Comparison of ENCODE assay signal across 8 cellular contexts in the genomic region with DNA sequence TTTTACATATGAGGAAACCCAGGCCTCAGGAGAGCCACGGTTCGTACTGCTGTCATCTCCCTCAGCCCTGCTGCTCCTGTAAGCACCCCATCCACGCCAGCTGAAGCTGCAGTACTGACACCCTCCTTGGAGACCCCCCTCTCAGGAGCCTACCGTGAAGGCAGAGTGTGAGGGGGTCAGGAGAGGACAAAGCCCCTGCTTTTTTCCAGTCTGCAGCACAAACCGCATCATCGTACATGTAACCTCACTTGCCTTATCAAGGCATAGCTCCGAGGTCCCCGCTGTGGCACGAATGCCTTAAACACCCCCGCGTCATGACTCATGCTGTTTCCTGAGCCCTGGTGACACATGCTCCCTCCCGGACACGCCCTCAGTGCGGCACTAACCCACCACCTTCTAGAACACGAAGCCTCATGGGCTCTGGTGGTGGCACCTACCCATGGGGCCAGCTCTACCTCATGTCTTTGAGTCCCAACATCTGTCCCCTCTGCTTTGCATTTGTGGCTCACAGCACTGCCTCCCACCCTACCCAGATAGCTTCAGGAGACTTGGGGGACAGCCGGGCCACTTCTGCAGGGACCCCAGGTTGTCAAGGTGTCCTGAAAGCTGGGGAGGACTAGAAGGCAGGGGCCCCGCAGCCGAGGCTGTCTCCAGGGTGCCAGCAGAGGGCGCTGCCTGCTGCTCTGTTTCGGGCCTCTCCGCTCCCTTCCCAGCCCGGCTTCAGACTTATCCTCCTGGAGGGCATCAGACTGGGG. TPM values are rescaled to one million over a fixed set of nuclear protein-coding genes. Genes with fewer than 3 reads are reported as not detected.
A peak's percentile ranks its signal among the peaks of the same experiment; 100 is the strongest.
DNase-seq lines count a peak whose midpoint lies in the region; ATAC-seq, FAIRE-seq and TF ChIP-seq lines count a peak whose summit lies in the region.

No MANE protein-coding gene starts in this region.

- peak; percentile 67 to 82 for ATAC-seq in A549
- peak; percentile 33 for ATAC-seq in GM18868 (IDR thresholded peaks at IDR 0.05; ENCODE audit: unreplicated experiment)

- peak; percentile 69 for TF ChIP-seq RAD21 in A549 (conservative IDR thresholded peaks at IDR 0.05 in 1 of 2, IDR thresholded peaks at IDR 0.05 in 1 of 2)

- no peak for FAIRE-seq in A549 (lab: Jason Lieb, UNC)

- 24% methylated on average over 13 of the region's 22 CpGs for WGBS in A549 (ENCODE audit: missing lambda C conversion rate)

- peak overlapping the region in 1 of 2 experiments; percentile 64; a peak in 3 of 6 replicates for H3K27ac ChIP-seq in A549

- no peak for TF ChIP-seq EP300 in A549 (IDR thresholded peaks at IDR 0.05)

- TF ChIP-seq POLR2A in A549 (IDR thresholded peaks at IDR 0.05; ENCODE audit: low read length) = no peak

- peaks cover 23% of the 10 kb centered on the region for H3K4me1 ChIP-seq in A549

- CTCF ChIA-PET in A549 (lab: Yijun Ruan, JAX) = interaction anchor here (0.5 to 8.2 kb wide), 40 partner anchors 9 to 249 kb away, joined by 3 to 128 read pairs (median 6); a partner anchor contains a TSS

- H3K4me2 ChIP-seq in A549 = peak overlapping the region; percentile 45

- no peak overlapping the region for H3K4me3 ChIP-seq in A549

- H3K9me3 ChIP-seq in A549 = no peaks in the 10 kb centered on the region

- POLR2A ChIA-PET in A549 (lab: Yijun Ruan, JAX) = no interaction called here

- DNase-seq in A549 (ENCODE audit: low read depth in 1 of 2, low spot score in 1 of 2) = peak; percentile 64
- peak; percentile 76 for DNase-seq in NCI-H226
- peak; percentile 94 for DNase-seq in activated CD4-positive, alpha-beta T cell treated with anti-CD3 and anti-CD28 coated beads, Interleukin-2, amount 50 U/mL, for 1 hour
- peak; percentile 88 for DNase-seq in dermis blood vessel endothelial cell
- peak; percentile 20 for DNase-seq in midbrain (lab: John Stamatoyannopoulos, UW)
- peak; percentile 82 to 95 for DNase-seq in stimulated activated CD8-positive, alpha-beta memory T cell treated with anti-CD3 and anti-CD28 coated beads, Interleukin-2, amount 100 ng/mL, for 1 hour (ENCODE audit: low read depth in 2 of 2)
- no peak for DNase-seq in DMS114 treated with DMSO at 0.1 percent for 48 hours (lab: John Stamatoyannopoulos, UW; ENCODE audit: unreplicated experiment)

- TF ChIP-seq CTCF in A549 (IDR thresholded peaks at IDR 0.05) = peak; percentile 63

TF ChIP-seq in A549, 52 proteins besides CTCF, POLR2A, EP300 and RAD21:
- TF ChIP-seq TP53 (CRISPR knock-in tag; IDR thresholded peaks at IDR 0.05) (no peak), CBX2 (IDR thresholded peaks at IDR 0.05; ENCODE audit: borderline replicate concordance, low read depth) (no peak), ZSCAN20 (CRISPR knock-in tag; IDR thresholded peaks at IDR 0.05) (no peak), MAFK (IDR thresholded peaks at IDR 0.05; ENCODE audit: partially characterized antibody) (no peak), SMC3 (IDR thresholded peaks at IDR 0.05) (peak; percentile 68), SREBF2 (IDR thresholded peaks at IDR 0.05) (no peak), NFE2L2 (conservative IDR thresholded peaks at IDR 0.05; ENCODE audit: low read length) (no peak), HOXB5 (CRISPR knock-in tag; IDR thresholded peaks at IDR 0.05) (no peak), CHD4 (IDR thresholded peaks at IDR 0.05; ENCODE audit: borderline replicate concordance) (no peak), RARB (CRISPR knock-in tag; IDR thresholded peaks at IDR 0.05) (no peak), RFX5 (IDR thresholded peaks at IDR 0.05) (no peak), RNF2 (IDR thresholded peaks at IDR 0.05; ENCODE audit: borderline replicate concordance, low read depth) (no peak), ESRRA (IDR thresholded peaks at IDR 0.05; ENCODE audit: borderline replicate concordance, low read length) (no peak), KDM1A (IDR thresholded peaks at IDR 0.05; ENCODE audit: low read depth) (no peak), FOSL2 (IDR thresholded peaks at IDR 0.05) (0 out of 2 replicates have a peak, but pooled peaks have one; percentile 10), FOSL2 (CRISPR knock-in tag; IDR thresholded peaks at IDR 0.05) (peak; percentile 53)
- TF ChIP-seq, protein P1, sequence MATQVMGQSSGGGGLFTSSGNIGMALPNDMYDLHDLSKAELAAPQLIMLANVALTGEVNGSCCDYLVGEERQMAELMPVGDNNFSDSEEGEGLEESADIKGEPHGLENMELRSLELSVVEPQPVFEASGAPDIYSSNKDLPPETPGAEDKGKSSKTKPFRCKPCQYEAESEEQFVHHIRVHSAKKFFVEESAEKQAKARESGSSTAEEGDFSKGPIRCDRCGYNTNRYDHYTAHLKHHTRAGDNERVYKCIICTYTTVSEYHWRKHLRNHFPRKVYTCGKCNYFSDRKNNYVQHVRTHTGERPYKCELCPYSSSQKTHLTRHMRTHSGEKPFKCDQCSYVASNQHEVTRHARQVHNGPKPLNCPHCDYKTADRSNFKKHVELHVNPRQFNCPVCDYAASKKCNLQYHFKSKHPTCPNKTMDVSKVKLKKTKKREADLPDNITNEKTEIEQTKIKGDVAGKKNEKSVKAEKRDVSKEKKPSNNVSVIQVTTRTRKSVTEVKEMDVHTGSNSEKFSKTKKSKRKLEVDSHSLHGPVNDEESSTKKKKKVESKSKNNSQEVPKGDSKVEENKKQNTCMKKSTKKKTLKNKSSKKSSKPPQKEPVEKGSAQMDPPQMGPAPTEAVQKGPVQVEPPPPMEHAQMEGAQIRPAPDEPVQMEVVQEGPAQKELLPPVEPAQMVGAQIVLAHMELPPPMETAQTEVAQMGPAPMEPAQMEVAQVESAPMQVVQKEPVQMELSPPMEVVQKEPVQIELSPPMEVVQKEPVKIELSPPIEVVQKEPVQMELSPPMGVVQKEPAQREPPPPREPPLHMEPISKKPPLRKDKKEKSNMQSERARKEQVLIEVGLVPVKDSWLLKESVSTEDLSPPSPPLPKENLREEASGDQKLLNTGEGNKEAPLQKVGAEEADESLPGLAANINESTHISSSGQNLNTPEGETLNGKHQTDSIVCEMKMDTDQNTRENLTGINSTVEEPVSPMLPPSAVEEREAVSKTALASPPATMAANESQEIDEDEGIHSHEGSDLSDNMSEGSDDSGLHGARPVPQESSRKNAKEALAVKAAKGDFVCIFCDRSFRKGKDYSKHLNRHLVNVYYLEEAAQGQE (IDR thresholded peaks at IDR 0.05) = no peak
- TF ChIP-seq, protein P2, sequence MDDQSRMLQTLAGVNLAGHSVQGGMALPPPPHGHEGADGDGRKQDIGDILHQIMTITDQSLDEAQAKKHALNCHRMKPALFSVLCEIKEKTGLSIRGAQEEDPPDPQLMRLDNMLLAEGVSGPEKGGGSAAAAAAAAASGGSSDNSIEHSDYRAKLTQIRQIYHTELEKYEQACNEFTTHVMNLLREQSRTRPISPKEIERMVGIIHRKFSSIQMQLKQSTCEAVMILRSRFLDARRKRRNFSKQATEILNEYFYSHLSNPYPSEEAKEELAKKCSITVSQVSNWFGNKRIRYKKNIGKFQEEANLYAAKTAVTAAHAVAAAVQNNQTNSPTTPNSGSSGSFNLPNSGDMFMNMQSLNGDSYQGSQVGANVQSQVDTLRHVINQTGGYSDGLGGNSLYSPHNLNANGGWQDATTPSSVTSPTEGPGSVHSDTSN (IDR thresholded peaks at IDR 0.05) = no peak
- TF ChIP-seq, protein P3, sequence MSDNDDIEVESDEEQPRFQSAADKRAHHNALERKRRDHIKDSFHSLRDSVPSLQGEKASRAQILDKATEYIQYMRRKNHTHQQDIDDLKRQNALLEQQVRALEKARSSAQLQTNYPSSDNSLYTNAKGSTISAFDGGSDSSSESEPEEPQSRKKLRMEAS (IDR thresholded peaks at IDR 0.05) = peak; percentile 71
- TF ChIP-seq, protein P4, sequence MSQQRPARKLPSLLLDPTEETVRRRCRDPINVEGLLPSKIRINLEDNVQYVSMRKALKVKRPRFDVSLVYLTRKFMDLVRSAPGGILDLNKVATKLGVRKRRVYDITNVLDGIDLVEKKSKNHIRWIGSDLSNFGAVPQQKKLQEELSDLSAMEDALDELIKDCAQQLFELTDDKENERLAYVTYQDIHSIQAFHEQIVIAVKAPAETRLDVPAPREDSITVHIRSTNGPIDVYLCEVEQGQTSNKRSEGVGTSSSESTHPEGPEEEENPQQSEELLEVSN (IDR thresholded peaks at IDR 0.05; ENCODE audit: borderline replicate concordance, low read depth) = peak; percentile 72

RNA-seq across cellular contexts. Expression of a gene that starts 4.9 kb away (rescaled TPM):
- polyA plus RNA-seq in A549 (2011; rRNA removed) (36.1 and 38.7 TPM in 2 replicates), A549 (2017; fragmentation: RNase III; extraction: RNeasy Plus Mini Kit Qiagen cat#74134 plus additional on column Dnase treatment) (66.1 to 87.2 TPM (median 78.6 TPM) in 3 replicates)
- 53.4 and 58.3 TPM in 2 replicates for polyA plus RNA-seq in A549 (2012; cell fraction: cytosol; rRNA removed)
- 22.1 and 24.6 TPM in 2 replicates for polyA plus RNA-seq in A549 (2012; cell fraction: nucleus; rRNA removed)
- polyA minus RNA-seq in A549 (2011; rRNA and poly(A)+ RNA removed) = 62.7 and 71.2 TPM in 2 replicates
- total RNA-seq in dermis blood vessel endothelial cell = 10.4 and 23.8 TPM in 2 replicates

RNA-seq across cellular contexts. Expression of a gene that starts 21.7 kb away (rescaled TPM):
- polyA plus RNA-seq in A549 (2011; rRNA removed) (6.8 and 7.6 TPM in 2 replicates), A549 (2017; fragmentation: RNase III; extraction: RNeasy Plus Mini Kit Qiagen cat#74134 plus additional on column Dnase treatment) (10.6 to 12.7 TPM (median 10.8 TPM) in 3 replicates)
- 17.0 and 17.5 TPM in 2 replicates for polyA plus RNA-seq in A549 (2012; cell fraction: cytosol; rRNA removed)
- polyA plus RNA-seq in A549 (2012; cell fraction: nucleus; rRNA removed) = 104 and 106 TPM in 2 replicates
- 8.8 and 10.3 TPM in 2 replicates for polyA minus RNA-seq in A549 (2011; rRNA and poly(A)+ RNA removed)
- 2.3 and 3.6 TPM in 2 replicates for total RNA-seq in dermis blood vessel endothelial cell

RNA-seq across cellular contexts. Expression of a gene that starts 33.0 kb away (rescaled TPM):
- not detected in 2 replicates for polyA plus RNA-seq in A549 (2011; rRNA removed)
- not detected in 2 replicates for polyA plus RNA-seq in A549 (2012; cell fraction: cytosol; rRNA removed)
- not detected in 2 replicates for polyA plus RNA-seq in A549 (2012; cell fraction: nucleus; rRNA removed)
- polyA plus RNA-seq in A549 (2017; fragmentation: RNase III; extraction: RNeasy Plus Mini Kit Qiagen cat#74134 plus additional on column Dnase treatment) = not detected in 3 replicates
- polyA minus RNA-seq in A549 (2011; rRNA and poly(A)+ RNA removed) = not detected in 2 replicates
- total RNA-seq in dermis blood vessel endothelial cell = not detected in 2 replicates

RNA-seq across cellular contexts. Expression of a gene that starts 50.8 kb away (rescaled TPM):
- polyA plus RNA-seq in A549 (2011; rRNA removed) = 21.1 and 25.6 TPM in 2 replicates
- 14.1 and 18.3 TPM in 2 replicates for polyA plus RNA-seq in A549 (2012; cell fraction: cytosol; rRNA removed)
- 43.4 and 56.7 TPM in 2 replicates for polyA plus RNA-seq in A549 (2012; cell fraction: nucleus; rRNA removed)
- 13.0 to 13.6 TPM (median 13.5 TPM) in 3 replicates for polyA plus RNA-seq in A549 (2017; fragmentation: RNase III; extraction: RNeasy Plus Mini Kit Qiagen cat#74134 plus additional on column Dnase treatment)
- 22.7 and 25.2 TPM in 2 replicates for polyA minus RNA-seq in A549 (2011; rRNA and poly(A)+ RNA removed)
- 10.2 and 13.9 TPM in 2 replicates for total RNA-seq in dermis blood vessel endothelial cell
